Comparison of ENCODE assay signal across 15 cellular contexts in the genomic region with DNA sequence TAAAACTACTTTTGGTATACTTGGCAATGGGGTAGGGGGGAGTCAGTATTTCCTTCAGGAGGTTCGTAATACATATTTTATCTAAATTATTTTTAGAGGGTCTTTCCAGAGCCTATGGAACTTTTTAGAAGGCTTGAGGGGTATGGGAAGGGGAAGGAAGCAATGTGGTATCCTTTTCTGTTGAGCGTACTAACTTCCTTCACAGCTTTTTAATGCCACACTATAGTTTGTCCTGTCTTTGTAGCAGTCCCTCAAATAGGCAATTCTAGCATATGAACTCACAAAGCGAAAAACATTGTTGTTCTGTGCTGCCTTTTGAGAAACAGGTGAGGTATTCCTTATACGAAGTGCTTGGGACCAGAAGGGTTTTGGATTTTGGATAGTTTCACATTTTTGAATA. TPM values are rescaled to one million over a fixed set of nuclear protein-coding genes. Genes with fewer than 3 reads are reported as not detected.
DNase-seq lines count a peak whose midpoint lies in the region; ATAC-seq and TF ChIP-seq lines count a peak whose summit lies in the region.
"Had no signal": no experiment of that assay in that cellular context is flagged by ENCODE, and none has a peak within 500 bp of the region (broad histone marks: within the 10 kb centered on the region; RNA-seq: fewer than 3 reads in every experiment).

No MANE protein-coding gene starts in this region.

- TF ChIP-seq CTCF in natural killer cell (IDR thresholded peaks at IDR 0.05) (no peak), HL-60 (IDR thresholded peaks at IDR 0.05; ENCODE audit: insufficient read depth, low read length) (no peak), upper lobe of right lung (IDR thresholded peaks at IDR 0.05) (no peak), type B pancreatic cell (conservative IDR thresholded peaks at IDR 0.05) (no peak)

- no peaks in the 10 kb centered on the region for H3K36me3 Mint-ChIP-seq in natural killer cell treated with Interleukin-12 subunit alpha and Interleukin-12 subunit beta and Interleukin-15 and Interleukin-18, amount 100 ng/mL, for 72 hours
- H3K36me3 Mint-ChIP-seq in natural killer cell, result no peaks in the 10 kb centered on the region
- no peaks in the 10 kb centered on the region for H3K36me3 Mint-ChIP-seq in type B pancreatic cell

- H3K4me1 ChIP-seq in upper lobe of right lung, result no peaks in the 10 kb centered on the region

- H3K9me3 Mint-ChIP-seq in natural killer cell treated with Interleukin-12 subunit alpha and Interleukin-12 subunit beta and Interleukin-15 and Interleukin-18, amount 100 ng/mL, for 72 hours, result no peaks in the 10 kb centered on the region
- H3K9me3 Mint-ChIP-seq in natural killer cell (no peaks in the 10 kb centered on the region), type B pancreatic cell (no peaks in the 10 kb centered on the region)
- H3K9me3 Mint-ChIP-seq: activated naive CD8-positive, alpha-beta T cell treated with anti-CD3 and anti-CD28 coated beads, Interleukin-2, amount 50 U/mL, for 24 hours had no signal

- H3K4me3 Mint-ChIP-seq in natural killer cell treated with Interleukin-12 subunit alpha and Interleukin-12 subunit beta and Interleukin-15 and Interleukin-18, amount 100 ng/mL, for 72 hours, result peak overlapping the region; percentile 2
- H3K4me3 Mint-ChIP-seq in natural killer cell (no peak overlapping the region), type B pancreatic cell (no peak overlapping the region)
- H3K4me3 Mint-ChIP-seq: activated naive CD8-positive, alpha-beta T cell treated with anti-CD3 and anti-CD28 coated beads, Interleukin-2, amount 50 U/mL, for 24 hours had no signal

- H3K27ac ChIP-seq in HL-60 (replicated peaks) (peak overlapping the region; percentile 77), upper lobe of right lung (peak overlapping the region; percentile 32)

- peaks cover 0 to 8% of the 10 kb centered on the region in 2 donors for H3K27me3 Mint-ChIP-seq in natural killer cell treated with Interleukin-12 subunit alpha and Interleukin-12 subunit beta and Interleukin-15 and Interleukin-18, amount 100 ng/mL, for 72 hours
- H3K27me3 Mint-ChIP-seq in natural killer cell (ENCODE audit: low read depth in 2 of 2), result no peaks in the 10 kb centered on the region
- no peaks in the 10 kb centered on the region for H3K27me3 Mint-ChIP-seq in type B pancreatic cell

- H3K9me3 ChIP-seq in upper lobe of right lung, result no peaks in the 10 kb centered on the region

- H3K27ac Mint-ChIP-seq in natural killer cell treated with Interleukin-12 subunit alpha and Interleukin-12 subunit beta and Interleukin-15 and Interleukin-18, amount 100 ng/mL, for 72 hours, result peak overlapping the region in 1 of 2 donors; percentile 40
- H3K27ac Mint-ChIP-seq in natural killer cell, result no peak overlapping the region
- H3K27ac Mint-ChIP-seq in type B pancreatic cell, result no peak overlapping the region
- H3K27ac Mint-ChIP-seq: activated naive CD8-positive, alpha-beta T cell treated with anti-CD3 and anti-CD28 coated beads, Interleukin-2, amount 50 U/mL, for 24 hours had no signal

- H3K36me3 ChIP-seq in upper lobe of right lung, result no peaks in the 10 kb centered on the region

- H3K27me3 ChIP-seq in HL-60 (ENCODE audit: insufficient read depth, poor library complexity, severe bottlenecking) (no peaks in the 10 kb centered on the region), upper lobe of right lung (no peaks in the 10 kb centered on the region)

- H3K4me3 ChIP-seq in HL-60 (replicated peaks; ENCODE audit: insufficient read depth, low read length), result no peak overlapping the region
- no peak overlapping the region for H3K4me3 ChIP-seq in upper lobe of right lung

- no peak for ATAC-seq in natural killer cell treated with Interleukin-12 subunit alpha and Interleukin-12 subunit beta and Interleukin-15 and Interleukin-18, amount 100 ng/mL, for 72 hours
- ATAC-seq in natural killer cell (no peak), HG02588 (IDR thresholded peaks at IDR 0.05; ENCODE audit: unreplicated experiment) (peak; percentile 10), upper lobe of right lung (no peak), HG03354 (IDR thresholded peaks at IDR 0.05; ENCODE audit: poor library complexity, severe bottlenecking, unreplicated experiment) (no peak)
- ATAC-seq: activated naive CD8-positive, alpha-beta T cell treated with anti-CD3 and anti-CD28 coated beads, Interleukin-2, amount 50 U/mL, for 24 hours had no signal

- DNase-seq in natural killer cell treated with Interleukin-12 subunit alpha and Interleukin-12 subunit beta and Interleukin-15 and Interleukin-18, amount 100 ng/mL, for 72 hours (ENCODE audit: low spot score), result no peak
- DNase-seq in natural killer cell (no peak), HL-60 (ENCODE audit: low read depth in 1 of 2, low spot score in 1 of 2) (no peak), upper lobe of right lung (no peak), NCI-H2107 (lab: John Stamatoyannopoulos, UW) (no peak), type B pancreatic cell (ENCODE audit: extremely low spot score, unreplicated experiment) (no peak)
- DNase-seq: ACHN; activated naive CD8-positive, alpha-beta T cell treated with anti-CD3 and anti-CD28 coated beads, Interleukin-2, amount 50 U/mL, for 24 hours; cortex of kidney; DMS53; NCI-H1930 had no signal

- intact Hi-C loops in natural killer cell (cut with micrococcal nuclease), result no loop called here
- intact Hi-C loops in upper lobe of right lung (cut with DNase I), result no loop called here

- peaks cover 11 to 18% of the 10 kb centered on the region in 2 donors for H3K4me1 Mint-ChIP-seq in natural killer cell treated with Interleukin-12 subunit alpha and Interleukin-12 subunit beta and Interleukin-15 and Interleukin-18, amount 100 ng/mL, for 72 hours (ENCODE audit: low read depth in 2 of 2)
- H3K4me1 Mint-ChIP-seq in natural killer cell (peaks cover 13 to 15% of the 10 kb centered on the region in 2 donors), type B pancreatic cell (ENCODE audit: unreplicated experiment) (no peaks in the 10 kb centered on the region)

RNA-seq across cellular contexts. Expression of gene P2RY13, which starts 22.3 kb away (rescaled TPM):
- total RNA-seq in natural killer cell treated with Interleukin-12 subunit alpha and Interleukin-12 subunit beta and Interleukin-15 and Interleukin-18, amount 100 ng/mL, for 72 hours, result not detected
- total RNA-seq in natural killer cell, result 1 to 10 TPM in 1 of 3 donors, under 1 TPM in 2; 0.59 to 6.5 (median 0.88) TPM
- total RNA-seq in upper lobe of right lung, result 8.2 TPM
- total RNA-seq in type B pancreatic cell (ENCODE audit: low replicate concordance), result not detected in 2 replicates
- total RNA-seq: myocyte; T-helper 1 cell treated with Interleukin-12 subunit alpha and Interleukin-12 subunit beta and Interleukin-4 antibody, amounts not matched to agents 30 ng/mL and 1 ng/mL, for 36 hours had no signal

RNA-seq across cellular contexts. Expression of gene P2RY12, which starts 32.9 kb away (rescaled TPM):
- not detected for total RNA-seq in natural killer cell treated with Interleukin-12 subunit alpha and Interleukin-12 subunit beta and Interleukin-15 and Interleukin-18, amount 100 ng/mL, for 72 hours
- 1 to 10 TPM in 2 of 3 donors, under 1 TPM in 1; 0.52 to 1.6 (median 1.3) TPM for total RNA-seq in natural killer cell
- total RNA-seq in upper lobe of right lung, result 3.1 TPM
- total RNA-seq in type B pancreatic cell (ENCODE audit: low replicate concordance), result not detected in 2 replicates
- total RNA-seq: myocyte; T-helper 1 cell treated with Interleukin-12 subunit alpha and Interleukin-12 subunit beta and Interleukin-4 antibody, amounts not matched to agents 30 ng/mL and 1 ng/mL, for 36 hours had no signal

RNA-seq across cellular contexts. Expression of gene GPR87, which starts 35.0 kb away (rescaled TPM):
- total RNA-seq in natural killer cell treated with Interleukin-12 subunit alpha and Interleukin-12 subunit beta and Interleukin-15 and Interleukin-18, amount 100 ng/mL, for 72 hours, result not detected
- total RNA-seq in natural killer cell (not detected), upper lobe of right lung (0.67 TPM), type B pancreatic cell (ENCODE audit: low replicate concordance) (5.5 and 28.9 TPM in 2 replicates)
- total RNA-seq: myocyte had no signal
